In genomic region chr1:49842596-49842995, GRCh38 we compare ENCODE assay signal across 29 cellular contexts.
"Had no signal": no experiment of that assay in that cellular context is flagged by ENCODE, and none has a peak within 500 bp of the region (broad histone marks: within the 10 kb centered on the region; RNA-seq: fewer than 3 reads in every experiment).

No MANE protein-coding gene starts in this region.

- FAIRE-seq: colon, endometrium, endothelial cell of umbilical vein, frontal cortex had no signal

- H3K9me3 ChIP-seq: colonic mucosa, gastrocnemius medialis had no signal

- H3K27ac Mint-ChIP-seq: dendritic cell treated with granulocyte-macrophage colony-stimulating factor and Interleukin-4, amounts not matched to agents 40 ng/mL and 50 ng/mL, for 4 days; effector memory CD8-positive, alpha-beta T cell; endodermal cell had no signal

- H3K4me3 Mint-ChIP-seq: dendritic cell treated with granulocyte-macrophage colony-stimulating factor and Interleukin-4, amounts not matched to agents 40 ng/mL and 50 ng/mL, for 4 days; effector memory CD8-positive, alpha-beta T cell; endodermal cell had no signal

- DNase-seq: colonic mucosa; cortex of kidney; dermis blood vessel endothelial cell; dorsolateral prefrontal cortex; effector CD4-positive, alpha-beta T cell; effector CD8-positive, alpha-beta T cell; effector memory CD4-positive, alpha-beta T cell; effector memory CD8-positive, alpha-beta T cell; endodermal cell; erythroblast; esophagus squamous epithelium; foreskin fibroblast; foreskin keratinocyte; foreskin melanocyte; gastrocnemius medialis; glutamatergic neuron; head of caudate nucleus; heart left ventricle; heart right ventricle had no signal

- H3K27me3 ChIP-seq: colonic mucosa, dorsolateral prefrontal cortex, esophagus squamous epithelium, foreskin keratinocyte, gastrocnemius medialis, gastroesophageal sphincter, heart left ventricle, heart right ventricle had no signal

- H3K4me3 ChIP-seq: colonic mucosa, coronary artery, dorsolateral prefrontal cortex, esophagus muscularis mucosa, esophagus squamous epithelium, gastrocnemius medialis, gastroesophageal sphincter, heart left ventricle, heart right ventricle had no signal

- ATAC-seq: effector memory CD8-positive, alpha-beta T cell; esophagus mucosa; foreskin keratinocyte; gastrocnemius medialis; gastroesophageal sphincter; heart left ventricle; heart right ventricle had no signal

- H3K27me3 Mint-ChIP-seq: dendritic cell treated with granulocyte-macrophage colony-stimulating factor and Interleukin-4, amounts not matched to agents 40 ng/mL and 50 ng/mL, for 4 days; effector memory CD8-positive, alpha-beta T cell had no signal

- H3K4me1 Mint-ChIP-seq: endodermal cell had no signal

- H3K27ac ChIP-seq: colonic mucosa, coronary artery, dorsolateral prefrontal cortex, epithelial cell of prostate, esophagus muscularis mucosa, esophagus squamous epithelium, foreskin keratinocyte, gastrocnemius medialis, gastroesophageal sphincter, heart left ventricle, heart right ventricle had no signal

- H3K4me1 ChIP-seq: colonic mucosa, esophagus muscularis mucosa, esophagus squamous epithelium, foreskin keratinocyte, gastrocnemius medialis, gastroesophageal sphincter, heart left ventricle, heart right ventricle had no signal

- H3K36me3 ChIP-seq: colonic mucosa, esophagus muscularis mucosa, esophagus squamous epithelium, gastrocnemius medialis, gastroesophageal sphincter, heart left ventricle, heart right ventricle had no signal
